In genomic region chr18:63152791-63153190, GRCh38 we compare ENCODE assay signal across 11 cellular contexts.
DNase-seq lines count a peak whose midpoint lies in the region; ATAC-seq and TF ChIP-seq lines count a peak whose summit lies in the region.
"Had no signal": no experiment of that assay in that cellular context is flagged by ENCODE, and none has a peak within 500 bp of the region (broad histone marks: within the 10 kb centered on the region; RNA-seq: fewer than 3 reads in every experiment).

No MANE protein-coding gene starts in this region.

- POLR2A ChIA-PET in activated B cell treated with CpG ODN at 0.5 μM for 24 hours (lab: Charles Lee): interaction anchor here (0.6 to 11.7 kb wide), 7 partner anchors 9 to 167 kb away, joined by 3 to 180 read pairs (median 47); partner anchors contain the start of gene BCL2

- H3K36me3 Mint-ChIP-seq in activated B cell treated with CpG ODN at 0.5 μM for 24 hours (ENCODE audit: low read depth): peaks cover 66% of the 10 kb centered on the region
- H3K36me3 Mint-ChIP-seq in natural killer cell treated with Interleukin-12 subunit alpha and Interleukin-12 subunit beta and Interleukin-15 and Interleukin-18, amount 100 ng/mL, for 72 hours: no peaks in the 10 kb centered on the region

- no peaks in the 10 kb centered on the region for H3K9me3 Mint-ChIP-seq in activated B cell treated with CpG ODN at 0.5 μM for 24 hours
- no peaks in the 10 kb centered on the region for H3K9me3 Mint-ChIP-seq in natural killer cell treated with Interleukin-12 subunit alpha and Interleukin-12 subunit beta and Interleukin-15 and Interleukin-18, amount 100 ng/mL, for 72 hours

- H3K4me3 Mint-ChIP-seq in activated B cell treated with CpG ODN at 0.5 μM for 24 hours: peak overlapping the region; percentile 4
- H3K4me3 Mint-ChIP-seq in natural killer cell treated with Interleukin-12 subunit alpha and Interleukin-12 subunit beta and Interleukin-15 and Interleukin-18, amount 100 ng/mL, for 72 hours: peak overlapping the region; percentile 59

- peak; percentile 18 for ATAC-seq in HG02571 (IDR thresholded peaks at IDR 0.05; ENCODE audit: unreplicated experiment)
- ATAC-seq in activated B cell treated with CpG ODN at 0.5 μM for 24 hours (ENCODE audit: low read depth): no peak
- peak in 1 of 2 donors; percentile 72 for ATAC-seq in natural killer cell treated with Interleukin-12 subunit alpha and Interleukin-12 subunit beta and Interleukin-15 and Interleukin-18, amount 100 ng/mL, for 72 hours
- no peak for ATAC-seq in HG03354 (IDR thresholded peaks at IDR 0.05; ENCODE audit: poor library complexity, severe bottlenecking, unreplicated experiment)

- peaks cover 93% of the 10 kb centered on the region for H3K4me1 Mint-ChIP-seq in activated B cell treated with CpG ODN at 0.5 μM for 24 hours
- peaks cover 69 to 74% of the 10 kb centered on the region in 2 donors for H3K4me1 Mint-ChIP-seq in natural killer cell treated with Interleukin-12 subunit alpha and Interleukin-12 subunit beta and Interleukin-15 and Interleukin-18, amount 100 ng/mL, for 72 hours (ENCODE audit: low read depth in 2 of 2)

- CTCF ChIA-PET in activated B cell treated with CpG ODN at 0.5 μM for 24 hours (lab: Charles Lee): interaction anchor here (1.1 to 6.7 kb wide), 6 partner anchors 8 to 170 kb away, joined by 3 to 48 read pairs (median 16); partner anchors contain the start of gene BCL2

- no peaks in the 10 kb centered on the region for H3K27me3 Mint-ChIP-seq in activated B cell treated with CpG ODN at 0.5 μM for 24 hours
- H3K27me3 Mint-ChIP-seq in natural killer cell treated with Interleukin-12 subunit alpha and Interleukin-12 subunit beta and Interleukin-15 and Interleukin-18, amount 100 ng/mL, for 72 hours: no peaks in the 10 kb centered on the region

- peak overlapping the region; percentile 70 for H3K27ac Mint-ChIP-seq in activated B cell treated with CpG ODN at 0.5 μM for 24 hours
- peak overlapping the region; percentile 95 to 99 for H3K27ac Mint-ChIP-seq in natural killer cell treated with Interleukin-12 subunit alpha and Interleukin-12 subunit beta and Interleukin-15 and Interleukin-18, amount 100 ng/mL, for 72 hours

- no peak for TF ChIP-seq CTCF in activated B cell treated with CpG ODN at 0.5 μM for 24 hours (IDR thresholded peaks at IDR 0.05)

- intact Hi-C loops in activated B cell treated with CpG ODN at 0.5 μM for 24 hours (cut with micrococcal nuclease): no loop called here

- DNase-seq in NCI-H2107 (lab: John Stamatoyannopoulos, UW) (peak; percentile 49), NCI-H2107 treated with DMSO at 0.1 percent for 48 hours (lab: John Stamatoyannopoulos, UW; ENCODE audit: unreplicated experiment) (no peak), activated B cell treated with CpG ODN at 0.5 μM for 24 hours (no peak), hippocampal formation (lab: John Stamatoyannopoulos, UW) (no peak), NCI-H146 (lab: John Stamatoyannopoulos, UW) (no peak)
- DNase-seq in natural killer cell treated with Interleukin-12 subunit alpha and Interleukin-12 subunit beta and Interleukin-15 and Interleukin-18, amount 100 ng/mL, for 72 hours (ENCODE audit: low spot score): no peak
- DNase-seq: 8988T, NCI-H2227 treated with DMSO at 0.1 percent for 48 hours, SIG-M5 had no signal
